Comparison of ENCODE assay signal across 18 cellular contexts in the genomic region with DNA sequence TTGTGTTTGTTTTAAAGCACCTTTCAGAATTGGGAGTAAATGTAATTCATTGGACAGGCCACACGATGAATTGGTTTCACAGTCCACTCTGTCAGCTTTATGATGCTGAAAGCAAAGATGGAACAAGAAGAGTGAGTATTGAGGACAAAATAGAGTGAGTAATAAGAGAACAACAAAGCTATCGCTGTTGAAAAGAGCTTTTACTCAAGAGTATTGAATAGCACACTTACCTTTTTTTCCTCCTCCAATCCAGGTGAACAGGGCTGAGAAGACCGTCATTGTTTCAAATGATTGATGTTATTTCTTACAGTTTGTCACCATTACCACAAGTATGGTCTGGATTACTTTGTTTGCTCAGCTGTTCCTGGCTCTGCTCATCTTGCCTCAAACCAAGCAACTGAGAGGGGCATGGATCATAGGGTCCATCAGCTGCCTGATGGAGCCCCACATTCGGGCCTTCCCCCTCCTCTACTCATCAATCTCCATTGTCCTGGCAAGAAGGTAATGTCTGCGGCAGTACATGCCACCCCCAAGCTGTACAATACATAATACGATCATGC.
A peak's percentile ranks its signal among the peaks of the same experiment; 100 is the strongest.
DNase-seq lines count a peak whose midpoint lies in the region.
"Had no signal": no experiment of that assay in that cellular context is flagged by ENCODE, and none has a peak within 500 bp of the region (broad histone marks: within the 10 kb centered on the region; RNA-seq: fewer than 3 reads in every experiment).

No MANE protein-coding gene starts in this region.

- H3K4me1 ChIP-seq in SJCRH30 = 0 out of 2 replicates have a peak, but pooled peaks cover 5% of the 10 kb centered on the region
- H3K4me1 ChIP-seq: BLaER1 had no signal

- no peak overlapping the region for H3K4me3 ChIP-seq in SJCRH30
- H3K4me3 ChIP-seq: BLaER1, dorsolateral prefrontal cortex had no signal

- DNase-seq in DMS79 (lab: John Stamatoyannopoulos, UW) (peak; percentile 81), NCI-H146 (lab: John Stamatoyannopoulos, UW) (peak; percentile 93), NCI-H345 treated with DMSO at 0.1 percent for 48 hours (lab: John Stamatoyannopoulos, UW; ENCODE audit: unreplicated experiment) (peak; percentile 95), SJCRH30 (peak; percentile 20 to 47), glomerular visceral epithelial cell (ENCODE audit: extremely low spot score) (no peak), anterior cingulate cortex (lab: John Stamatoyannopoulos, UW) (no peak), SW480 (ENCODE audit: low spot score) (no peak)
- no peak for DNase-seq in effector CD4-positive, alpha-beta T cell
- DNase-seq: ACHN; activated CD4-positive, CD25-positive, alpha-beta regulatory T cell treated with anti-CD3 and anti-CD28 coated beads, Interleukin-2, amount 50 U/mL, for 72 hours; activated CD8-positive, alpha-beta T cell treated with anti-CD3 and anti-CD28 coated beads for 36 hours; activated naive CD8-positive, alpha-beta T cell treated with anti-CD3 and anti-CD28 coated beads for 36 hours; dorsolateral prefrontal cortex; left ventricle myocardium superior; naive thymus-derived CD4-positive, alpha-beta T cell; stimulated activated CD4-positive, alpha-beta T cell treated with anti-CD3 and anti-CD28 coated beads, Interleukin-2, amount 100 ng/mL, for 48 hours; T-cell had no signal

- H3K27ac ChIP-seq in SJCRH30 = no peak overlapping the region
- H3K27ac ChIP-seq: BLaER1, dorsolateral prefrontal cortex had no signal

- H3K27me3 ChIP-seq in SJCRH30 = no peaks in the 10 kb centered on the region
- H3K27me3 ChIP-seq: BLaER1, dorsolateral prefrontal cortex had no signal

- no peaks in the 10 kb centered on the region for H3K36me3 ChIP-seq in SJCRH30
- H3K36me3 ChIP-seq: BLaER1 had no signal

- H3K9me3 ChIP-seq in SJCRH30 (replicated peaks) = no peaks in the 10 kb centered on the region
- H3K9me3 ChIP-seq: BLaER1 had no signal

Comparison
In these comparisons a context has a peak if more than half of its experiments do, and no peak if none do; other contexts are left out.
1. DNase-seq: peak in DMS79 (single experiment), NCI-H146 (single experiment), NCI-H345 treated with DMSO at 0.1 percent for 48 hours (single experiment) and SJCRH30 (2 of 2); none in glomerular visceral epithelial cell (single experiment), anterior cingulate cortex (0 of 58), effector CD4-positive, alpha-beta T cell (single experiment) and SW480 (single experiment).